25 cellular contexts compared by ENCODE assay signal in the genomic region with DNA sequence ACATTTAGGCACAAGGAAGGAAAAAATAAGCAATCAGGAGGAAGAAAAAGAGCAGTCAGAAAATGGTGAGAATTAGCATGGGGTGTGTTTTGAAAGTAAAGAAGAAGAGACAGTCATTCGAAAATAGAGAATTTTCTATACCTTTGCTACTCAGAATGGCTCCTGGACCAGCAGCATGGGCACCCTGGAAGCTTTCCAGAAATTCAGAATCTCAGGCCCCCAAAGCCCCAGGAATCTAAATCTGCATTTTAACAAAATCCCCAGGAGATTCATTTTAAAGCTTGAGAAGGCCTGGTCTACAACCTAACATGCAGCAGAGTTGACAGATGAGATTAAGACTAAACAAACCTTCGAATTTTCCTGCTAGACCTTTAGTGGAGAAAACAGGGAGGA.
"Had no signal": no experiment of that assay in that cellular context is flagged by ENCODE, and none has a peak within 500 bp of the region (broad histone marks: within the 10 kb centered on the region; RNA-seq: fewer than 3 reads in every experiment).

No MANE protein-coding gene starts in this region.

- ATAC-seq: effector memory CD8-positive, alpha-beta T cell; left lobe of liver; naive thymus-derived CD4-positive, alpha-beta T cell; sciatic nerve; stimulated activated memory B cell treated with anti-CD40 and anti-IgM and Interleukin-4, amounts not matched to agents 10 μg/mL and 1 μg/mL and 100 μg/mL, for 72 hours; stimulated activated naive CD8-positive, alpha-beta T cell treated with anti-CD3 and anti-CD28 coated beads, Interleukin-15, Interleukin-2, amounts not matched to agents 100 U/mL and 50 U/mL, for 24 hours had no signal

- H3K36me3 ChIP-seq: esophagus squamous epithelium, prostate gland, right atrium auricular region, tibial artery had no signal

- H3K27ac ChIP-seq: esophagus squamous epithelium, prostate gland, right atrium auricular region, testis, tibial artery had no signal

- H3K27me3 ChIP-seq: esophagus squamous epithelium, right atrium auricular region, testis, tibial artery had no signal

- FAIRE-seq: endometrium, kidney had no signal

- H3K4me3 Mint-ChIP-seq: effector memory CD8-positive, alpha-beta T cell; naive thymus-derived CD4-positive, alpha-beta T cell; nephron; stimulated activated memory B cell treated with anti-CD40 and anti-IgM and Interleukin-4, amounts not matched to agents 10 μg/mL and 1 μg/mL and 100 μg/mL, for 72 hours; type B pancreatic cell had no signal

- H3K36me3 Mint-ChIP-seq: naive thymus-derived CD4-positive, alpha-beta T cell; type B pancreatic cell had no signal

- H3K4me1 ChIP-seq: esophagus squamous epithelium, prostate gland, right atrium auricular region, testis, tibial artery had no signal

- DNase-seq: cortex of kidney; effector memory CD8-positive, alpha-beta T cell; erythroblast; esophagus squamous epithelium; foreskin melanocyte; kidney; mesendoderm; midbrain; naive thymus-derived CD4-positive, alpha-beta T cell; nucleus accumbens; stimulated activated CD4-positive, alpha-beta T cell treated with anti-CD3 and anti-CD28 coated beads, Interleukin-2, amount 100 ng/mL, for 24 hours; stimulated activated CD4-positive, alpha-beta T cell treated with anti-CD3 and anti-CD28 coated beads, Interleukin-4, amount 100 ng/mL, for 4 hours; stimulated activated naive CD8-positive, alpha-beta T cell treated with anti-CD3 and anti-CD28 coated beads, Interleukin-15, Interleukin-2, amounts not matched to agents 100 U/mL and 50 U/mL, for 24 hours; substantia nigra; testis; tibial artery had no signal

- H3K27ac Mint-ChIP-seq: effector memory CD8-positive, alpha-beta T cell; naive thymus-derived CD4-positive, alpha-beta T cell; nephron; stimulated activated memory B cell treated with anti-CD40 and anti-IgM and Interleukin-4, amounts not matched to agents 10 μg/mL and 1 μg/mL and 100 μg/mL, for 72 hours; type B pancreatic cell had no signal

- H3K9me3 ChIP-seq: esophagus squamous epithelium, prostate gland, right atrium auricular region, testis, tibial artery had no signal

- H3K4me3 ChIP-seq: esophagus squamous epithelium, lung, prostate gland, right atrium auricular region, testis, tibial artery had no signal

- H3K27me3 Mint-ChIP-seq: effector memory CD8-positive, alpha-beta T cell; stimulated activated memory B cell treated with anti-CD40 and anti-IgM and Interleukin-4, amounts not matched to agents 10 μg/mL and 1 μg/mL and 100 μg/mL, for 72 hours had no signal

- H3K9me3 Mint-ChIP-seq: effector memory CD8-positive, alpha-beta T cell; nephron; stimulated activated memory B cell treated with anti-CD40 and anti-IgM and Interleukin-4, amounts not matched to agents 10 μg/mL and 1 μg/mL and 100 μg/mL, for 72 hours; type B pancreatic cell had no signal
